In genomic region chr15:73329501-73330200, GRCh38 we compare ENCODE assay signal across 28 cellular contexts. TPM values are rescaled to one million over a fixed set of nuclear protein-coding genes. Genes with fewer than 3 reads are reported as not detected.
"Had no signal": no experiment of that assay in that cellular context is flagged by ENCODE, and none has a peak within 500 bp of the region (broad histone marks: within the 10 kb centered on the region; RNA-seq: fewer than 3 reads in every experiment).

No MANE protein-coding gene starts in this region.

- H3K36me3 ChIP-seq: adrenal gland, esophagus squamous epithelium, gastrocnemius medialis, lower lobe of right lung, prostate gland, tibial nerve had no signal

- H3K9me3 ChIP-seq: adrenal gland, esophagus squamous epithelium, gastrocnemius medialis, lower lobe of right lung, prostate gland, tibial nerve had no signal

- H3K4me3 ChIP-seq: adrenal gland, coronary artery, esophagus squamous epithelium, gastrocnemius medialis, lower lobe of right lung, prostate gland, tibial nerve had no signal

- H3K36me3 Mint-ChIP-seq: activated naive CD8-positive, alpha-beta T cell; naive B cell had no signal

- H3K27ac ChIP-seq: adrenal gland, coronary artery, esophagus squamous epithelium, gastrocnemius medialis, lower lobe of right lung, prostate gland, tibial nerve had no signal

- H3K27me3 ChIP-seq: adrenal gland, tibial nerve had no signal

- H3K27ac Mint-ChIP-seq: activated B cell treated with CpG ODN at 0.5 μM for 24 hours; activated naive CD8-positive, alpha-beta T cell; activated T-helper 2 cell treated with anti-CD3 and anti-CD28 coated beads, Interferon-gamma antibody, Interleukin-2, Interleukin-4, amounts not matched to agents 10 μg/mL and 5 μg/mL and 100 μg/mL, durations not matched to agents 14 hours and 24 hours and 36 hours; stimulated activated naive CD8-positive, alpha-beta T cell treated with anti-CD3 and anti-CD28 coated beads, Interleukin-15, Interleukin-2, amounts not matched to agents 100 ng/mL and 50 ng/mL, for 24 hours had no signal

- FAIRE-seq: astrocyte, keratinocyte, urothelium cell line had no signal

- H3K9me3 Mint-ChIP-seq: activated B cell treated with CpG ODN at 0.5 μM for 24 hours; activated T-cell treated with anti-CD3 and anti-CD28 coated beads, Interleukin-2, amount 50 U/mL, for 4 hours; activated T-helper 2 cell treated with anti-CD3 and anti-CD28 coated beads, Interferon-gamma antibody, Interleukin-2, Interleukin-4, amounts not matched to agents 10 μg/mL and 5 μg/mL and 100 μg/mL, durations not matched to agents 14 hours and 24 hours and 36 hours; stimulated activated naive CD8-positive, alpha-beta T cell treated with anti-CD3 and anti-CD28 coated beads, Interleukin-15, Interleukin-2, amounts not matched to agents 100 ng/mL and 50 ng/mL, for 24 hours had no signal

- DNase-seq: activated B cell treated with CpG ODN at 0.5 μM for 24 hours; activated CD4-positive, alpha-beta T cell treated with anti-CD3 and anti-CD28 coated beads for 4 hours; activated CD4-positive, alpha-beta T cell treated with anti-CD3 and anti-CD28 coated beads, Interleukin-2, amount 50 U/mL, for 48 hours; activated CD8-positive, alpha-beta memory T cell treated with anti-CD3 and anti-CD28 coated beads, Interleukin-2, amount 50 U/mL, for 48 hours; activated naive CD4-positive, alpha-beta T cell; activated T-cell treated with anti-CD3 and anti-CD28 coated beads, Interleukin-2, amount 50 U/mL, for 4 hours; adrenal gland; esophagus squamous epithelium; gastrocnemius medialis; head of caudate nucleus; lower lobe of right lung; mesendoderm; naive B cell; stimulated activated CD4-positive, alpha-beta T cell treated with anti-CD3 and anti-CD28 coated beads, Interleukin-1b, Interleukin-23, amount 100 ng/mL, for 48 hours; substantia nigra; T-helper 9 cell had no signal

- H3K4me3 Mint-ChIP-seq: activated B cell treated with CpG ODN at 0.5 μM for 24 hours; activated naive CD8-positive, alpha-beta T cell; activated T-cell treated with anti-CD3 and anti-CD28 coated beads, Interleukin-2, amount 50 U/mL, for 4 hours; naive B cell; stimulated activated naive CD8-positive, alpha-beta T cell treated with anti-CD3 and anti-CD28 coated beads, Interleukin-15, Interleukin-2, amounts not matched to agents 100 ng/mL and 50 ng/mL, for 24 hours had no signal

- H3K27me3 Mint-ChIP-seq: activated B cell treated with CpG ODN at 0.5 μM for 24 hours; activated naive CD8-positive, alpha-beta T cell had no signal

- H3K4me1 ChIP-seq: adrenal gland, esophagus squamous epithelium, gastrocnemius medialis, lower lobe of right lung, prostate gland, tibial nerve had no signal

RNA-seq across cellular contexts. Expression of gene HCN4, which starts 39.1 kb away (rescaled TPM):
- total RNA-seq: activated B cell treated with CpG ODN at 0.5 μM for 24 hours; activated CD8-positive, alpha-beta memory T cell treated with anti-CD3 and anti-CD28 coated beads for 36 hours; activated T-cell treated with anti-CD3 and anti-CD28 coated beads, Interleukin-2, amount 50 U/mL, for 4 hours; esophagus squamous epithelium; gastrocnemius medialis; osteocyte; T-helper 1 cell treated with Interleukin-12 subunit alpha and Interleukin-12 subunit beta and Interleukin-4 antibody, amounts not matched to agents 30 ng/mL and 1 ng/mL, for 36 hours; tibial nerve had no signal
- polyA plus RNA-seq: keratinocyte had no signal
